In the genomic region with DNA sequence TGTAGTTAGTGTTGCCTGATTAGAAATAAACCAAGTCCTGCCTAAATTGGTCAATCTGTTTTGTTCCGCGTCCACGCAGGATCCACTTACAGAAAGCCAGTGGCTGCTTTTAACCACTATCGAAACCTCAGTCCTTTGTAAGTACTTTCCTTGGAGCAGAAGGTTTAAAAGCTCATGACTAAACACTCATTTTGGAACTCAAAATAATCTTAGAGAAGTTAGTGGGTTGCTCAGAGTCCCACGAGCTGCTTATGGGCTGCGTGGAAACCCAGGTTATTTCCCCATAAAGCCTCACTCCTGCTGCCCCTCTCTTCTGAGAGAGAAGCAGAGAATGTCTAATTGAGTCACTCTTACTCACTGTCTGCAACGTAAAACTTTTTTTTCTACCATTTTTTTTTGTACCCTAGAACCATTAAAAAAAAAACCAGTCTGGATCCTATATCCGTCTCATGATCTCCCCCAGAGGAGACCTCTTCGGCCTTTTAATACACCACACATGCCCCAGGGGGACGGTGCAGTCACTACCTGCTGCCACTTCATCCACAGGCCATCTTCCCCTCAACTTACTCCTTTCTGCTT, we compare ENCODE assay signal across 9 cellular contexts.
DNase-seq lines count a peak whose midpoint lies in the region; ATAC-seq and TF ChIP-seq lines count a peak whose summit lies in the region.
"Had no signal": no experiment of that assay in that cellular context is flagged by ENCODE, and none has a peak within 500 bp of the region (broad histone marks: within the 10 kb centered on the region; RNA-seq: fewer than 3 reads in every experiment).

No MANE protein-coding gene starts in this region.

- ATAC-seq in GM21515 (IDR thresholded peaks at IDR 0.05; ENCODE audit: unreplicated experiment) (peak; percentile 44), HG03469 (IDR thresholded peaks at IDR 0.05; ENCODE audit: unreplicated experiment) (peak; percentile 40)

- no peak for TF ChIP-seq CTCF in fibroblast of pulmonary artery (IDR thresholded peaks at IDR 0.05; ENCODE audit: low read length, missing control alignments)

- H3K4me3 ChIP-seq in GM08714 (ENCODE audit: low read length): peak overlapping the region; percentile 31; the same call in 1 of the 2 replicates
- H3K4me3 ChIP-seq in fibroblast of pulmonary artery (replicated peaks; ENCODE audit: low read depth, low read length): no peak overlapping the region

- DNase-seq in fibroblast of pulmonary artery (ENCODE audit: low read depth): peak; percentile 27
- no peak for DNase-seq in dedifferentiated amniotic fluid mesenchymal stem cell (ENCODE audit: extremely low spot score)
- no peak for DNase-seq in NCI-H526 (lab: John Stamatoyannopoulos, UW)
- DNase-seq in cerebellar nuclear complex (lab: John Stamatoyannopoulos, UW): no peak
- DNase-seq in GM19240 (ENCODE audit: insufficient read length, low spot score): no peak
- DNase-seq: stimulated activated CD4-positive, alpha-beta T cell treated with anti-CD3 and anti-CD28 coated beads, Interleukin-2, amount 100 ng/mL, for 24 hours had no signal
